In genomic region chrX:129593137-129593536, GRCh38 we compare ENCODE assay signal across 17 cellular contexts. TPM values are rescaled to one million over a fixed set of nuclear protein-coding genes. Genes with fewer than 3 reads are reported as not detected.
DNase-seq lines count a peak whose midpoint lies in the region; ATAC-seq and TF ChIP-seq lines count a peak whose summit lies in the region.
"Had no signal": no experiment of that assay in that cellular context is flagged by ENCODE, and none has a peak within 500 bp of the region (broad histone marks: within the 10 kb centered on the region; RNA-seq: fewer than 3 reads in every experiment).

No MANE protein-coding gene starts in this region.

- peak; percentile 23 to 85 for ATAC-seq in left cardiac atrium
- ATAC-seq in GM21619 (IDR thresholded peaks at IDR 0.05; ENCODE audit: unreplicated experiment), result no peak
- no peak for ATAC-seq in HG03432 (IDR thresholded peaks at IDR 0.05; ENCODE audit: unreplicated experiment)
- ATAC-seq in GM21381 (IDR thresholded peaks at IDR 0.05; ENCODE audit: unreplicated experiment), result no peak
- ATAC-seq: activated CD4-positive, CD25-positive, alpha-beta regulatory T cell treated with anti-CD3 and anti-CD28 coated beads, Interleukin-2, amount 50 U/mL, for 24 hours; activated T-cell treated with anti-CD3 and anti-CD28 coated beads, Interleukin-2, amount 50 U/mL, for 4 hours; Panc1 had no signal

- no peak overlapping the region for H3K4me3 ChIP-seq in astrocyte of the cerebellum (ENCODE audit: low read depth, low read length)
- no peak overlapping the region for H3K4me3 ChIP-seq in testis
- H3K4me3 ChIP-seq: upper lobe of left lung had no signal

- H3K36me3 Mint-ChIP-seq in activated CD4-positive, alpha-beta memory T cell treated with anti-CD3 and anti-CD28 coated beads, Interleukin-2, amount 10 ng/mL, durations not matched to agents 7 days and 5 days (ENCODE audit: low read depth), result no peaks in the 10 kb centered on the region
- peaks cover 1% of the 10 kb centered on the region for H3K36me3 Mint-ChIP-seq in activated CD4-positive, alpha-beta memory T cell treated with anti-CD3 and anti-CD28 coated beads for 36 hours

- no peaks in the 10 kb centered on the region for H3K27me3 Mint-ChIP-seq in activated CD4-positive, alpha-beta memory T cell treated with anti-CD3 and anti-CD28 coated beads, Interleukin-2, amount 10 ng/mL, durations not matched to agents 7 days and 5 days
- H3K27me3 Mint-ChIP-seq in activated CD4-positive, alpha-beta memory T cell treated with anti-CD3 and anti-CD28 coated beads for 36 hours, result no peaks in the 10 kb centered on the region

- POLR2A ChIA-PET in activated CD4-positive, alpha-beta memory T cell treated with anti-CD3 and anti-CD28 coated beads, Interleukin-2, amount 10 ng/mL, durations not matched to agents 7 days and 5 days (lab: Charles Lee), result no interaction called here
- POLR2A ChIA-PET in activated CD4-positive, alpha-beta memory T cell treated with anti-CD3 and anti-CD28 coated beads for 36 hours (lab: Charles Lee), result no interaction called here

- no peak for DNase-seq in activated CD4-positive, alpha-beta memory T cell treated with anti-CD3 and anti-CD28 coated beads, Interleukin-2, amount 10 ng/mL, durations not matched to agents 7 days and 5 days
- DNase-seq in activated CD4-positive, alpha-beta memory T cell treated with anti-CD3 and anti-CD28 coated beads for 36 hours, result no peak
- DNase-seq in astrocyte of the cerebellum (ENCODE audit: low read depth) (peak; percentile 27), left cardiac atrium (no peak), testis (peak; percentile 50)
- DNase-seq: 8988T; activated T-cell treated with anti-CD3 and anti-CD28 coated beads, Interleukin-2, amount 50 U/mL, for 4 hours; aorta; effector CD8-positive, alpha-beta T cell; T-helper 1 cell; upper lobe of left lung had no signal

- H3K9me3 ChIP-seq in testis, result no peaks in the 10 kb centered on the region
- H3K9me3 ChIP-seq: neutrophil, upper lobe of left lung had no signal

- H3K27ac ChIP-seq in testis, result no peak overlapping the region
- H3K27ac ChIP-seq: neutrophil, upper lobe of left lung had no signal

- H3K4me1 ChIP-seq in testis, result no peaks in the 10 kb centered on the region

- CTCF ChIA-PET in activated CD4-positive, alpha-beta memory T cell treated with anti-CD3 and anti-CD28 coated beads, Interleukin-2, amount 10 ng/mL, durations not matched to agents 7 days and 5 days (lab: Charles Lee), result interaction anchor here (1.2 kb wide), 1 partner anchor 468 kb away, joined by 5 read pairs; no protein-coding TSS in a partner anchor
- CTCF ChIA-PET in activated CD4-positive, alpha-beta memory T cell treated with anti-CD3 and anti-CD28 coated beads for 36 hours (lab: Charles Lee), result no interaction called here

- no peak overlapping the region for H3K4me3 Mint-ChIP-seq in activated CD4-positive, alpha-beta memory T cell treated with anti-CD3 and anti-CD28 coated beads, Interleukin-2, amount 10 ng/mL, durations not matched to agents 7 days and 5 days
- no peak overlapping the region for H3K4me3 Mint-ChIP-seq in activated CD4-positive, alpha-beta memory T cell treated with anti-CD3 and anti-CD28 coated beads for 36 hours
- H3K4me3 Mint-ChIP-seq: activated T-cell treated with anti-CD3 and anti-CD28 coated beads, Interleukin-2, amount 50 U/mL, for 4 hours had no signal

- no peak for TF ChIP-seq POLR2A in testis (IDR thresholded peaks at IDR 0.05)

- H3K9me3 Mint-ChIP-seq in activated CD4-positive, alpha-beta memory T cell treated with anti-CD3 and anti-CD28 coated beads, Interleukin-2, amount 10 ng/mL, durations not matched to agents 7 days and 5 days, result no peaks in the 10 kb centered on the region
- H3K9me3 Mint-ChIP-seq in activated CD4-positive, alpha-beta memory T cell treated with anti-CD3 and anti-CD28 coated beads for 36 hours, result no peaks in the 10 kb centered on the region
- H3K9me3 Mint-ChIP-seq: activated T-cell treated with anti-CD3 and anti-CD28 coated beads, Interleukin-2, amount 50 U/mL, for 4 hours had no signal

- in situ Hi-C loops in astrocyte of the cerebellum (cut with HindIII; ENCODE audit: low sequenced_read_pairs), result no loop called here

- intact Hi-C loops in activated CD4-positive, alpha-beta memory T cell treated with anti-CD3 and anti-CD28 coated beads for 36 hours (cut with micrococcal nuclease), result no loop called here
- intact Hi-C loops in left cardiac atrium (cut with DNase I) (no loop called here), testis (cut with DNase I; ENCODE audit: low total_unique reads) (no loop called here)

- peaks cover 10% of the 10 kb centered on the region for H3K4me1 Mint-ChIP-seq in activated CD4-positive, alpha-beta memory T cell treated with anti-CD3 and anti-CD28 coated beads, Interleukin-2, amount 10 ng/mL, durations not matched to agents 7 days and 5 days
- H3K4me1 Mint-ChIP-seq in activated CD4-positive, alpha-beta memory T cell treated with anti-CD3 and anti-CD28 coated beads for 36 hours (ENCODE audit: low read depth), result no peaks in the 10 kb centered on the region

- no peak for TF ChIP-seq CTCF in astrocyte of the cerebellum (IDR thresholded peaks at IDR 0.05; ENCODE audit: low read depth, low read length, missing control alignments)
- no peak for TF ChIP-seq CTCF in testis (IDR thresholded peaks at IDR 0.05)

- H3K27me3 ChIP-seq in testis, result no peaks in the 10 kb centered on the region
- H3K27me3 ChIP-seq: neutrophil, upper lobe of left lung had no signal

- H3K27ac Mint-ChIP-seq in activated CD4-positive, alpha-beta memory T cell treated with anti-CD3 and anti-CD28 coated beads, Interleukin-2, amount 10 ng/mL, durations not matched to agents 7 days and 5 days, result peak overlapping the region; percentile 35
- no peak overlapping the region for H3K27ac Mint-ChIP-seq in activated CD4-positive, alpha-beta memory T cell treated with anti-CD3 and anti-CD28 coated beads for 36 hours

- H3K36me3 ChIP-seq in testis (ENCODE audit: low read depth, missing control alignments), result no peaks in the 10 kb centered on the region
- H3K36me3 ChIP-seq: neutrophil had no signal

RNA-seq across cellular contexts. Expression of gene OCRL, which starts 53.1 kb away (rescaled TPM):
- total RNA-seq in activated CD4-positive, alpha-beta memory T cell treated with anti-CD3 and anti-CD28 coated beads, Interleukin-2, amount 10 ng/mL, durations not matched to agents 7 days and 5 days, result 1 to 10 TPM; 1.9 to 2.1 TPM
- 1 to 10 TPM; 2.8 to 3.2 TPM for total RNA-seq in activated CD4-positive, alpha-beta memory T cell treated with anti-CD3 and anti-CD28 coated beads for 36 hours
- total RNA-seq in left cardiac atrium, result 10 to 100 TPM; 12.7 to 17.3 TPM
- 10 to 100 TPM; 88.2 to 94.1 TPM for total RNA-seq in testis
- 67.9 TPM for polyA plus RNA-seq in testis (ENCODE audit: insufficient read depth, low read depth, low replicate concordance)

Comparison
In these comparisons a context has a peak if more than half of its experiments do, and no peak if none do; other contexts are left out.
1. DNase-seq: peak in astrocyte of the cerebellum (single experiment) and testis (single experiment); none in activated CD4-positive, alpha-beta memory T cell treated with anti-CD3 and anti-CD28 coated beads, Interleukin-2, amount 10 ng/mL, durations not matched to agents 7 days and 5 days (single experiment), activated CD4-positive, alpha-beta memory T cell treated with anti-CD3 and anti-CD28 coated beads for 36 hours (single experiment) and left cardiac atrium (single experiment).
2. ATAC-seq: peak in left cardiac atrium (2 of 2); none in GM21619 (single experiment), HG03432 (single experiment) and GM21381 (single experiment).
3. RNA of gene OCRL, which starts 53.1 kb away (total RNA-seq): 88.2 to 94.1 TPM in testis; 12.7 to 17.3 TPM in left cardiac atrium, 2.8 to 3.2 TPM in activated CD4-positive, alpha-beta memory T cell treated with anti-CD3 and anti-CD28 coated beads for 36 hours and 1.9 to 2.1 TPM in activated CD4-positive, alpha-beta memory T cell treated with anti-CD3 and anti-CD28 coated beads, Interleukin-2, amount 10 ng/mL, durations not matched to agents 7 days and 5 days; every median in the first group is over 4 times any median in the second.